In genomic region chr19:5964816-5965565, GRCh38 we compare ENCODE assay signal across 1 cellular context.
TF ChIP-seq lines count a peak whose summit lies in the region.

No MANE protein-coding gene starts in this region.

TF ChIP-seq in IMR-90, 13 proteins besides CTCF, POLR2A, EP300 and RAD21:
- TF ChIP-seq RCOR1 (IDR thresholded peaks at IDR 0.05; ENCODE audit: insufficient replicate concordance, low read length) (no peak), RFX5 (IDR thresholded peaks at IDR 0.05; ENCODE audit: low read depth, low read length) (no peak), CHD1 (IDR thresholded peaks at IDR 0.05; ENCODE audit: low read depth, low read length) (no peak), FOS (IDR thresholded peaks at IDR 0.05; ENCODE audit: low read depth, low read length) (no peak), MAFK (IDR thresholded peaks at IDR 0.05; ENCODE audit: low read depth, low read length) (no peak), NFE2L2 (IDR thresholded peaks at IDR 0.05; ENCODE audit: low read depth, low read length) (no peak), BHLHE40 (IDR thresholded peaks at IDR 0.05; ENCODE audit: low read depth, low read length) (no peak), USF2 (IDR thresholded peaks at IDR 0.05; ENCODE audit: low read depth, low read length) (no peak), ELK1 (IDR thresholded peaks at IDR 0.05; ENCODE audit: borderline replicate concordance, low read depth, low read length) (no peak)
